ENCODE assay signal across 8 cellular contexts in genomic region chr9:23826120-23826629, GRCh38. TPM values are rescaled to one million over a fixed set of nuclear protein-coding genes. Genes with fewer than 3 reads are reported as not detected.
A peak's percentile ranks its signal among the peaks of the same experiment; 100 is the strongest.
DNase-seq lines count a peak whose midpoint lies in the region; ATAC-seq lines count a peak whose summit lies in the region.

ELAVL2 (minus strand) TSS chr9:23826240; CDS start chr9:23762234, 64,006 bp downstream.

- H2BK120ac ChIP-seq in trophoblast cell (ENCODE audit: insufficient read depth, low read length, poor library complexity), result no peak within 1 kb of the TSS

- H3K4me2 ChIP-seq in trophoblast cell (ENCODE audit: low read length), result peak within 1 kb of the TSS; percentile 61

- H3K18ac ChIP-seq in trophoblast cell (ENCODE audit: low read length), result no peak within 1 kb of the TSS

- no peak within 1 kb of the TSS for H3K14ac ChIP-seq in trophoblast cell (ENCODE audit: low read length)

- no peak within 1 kb of the TSS for H4K12ac ChIP-seq in trophoblast cell (ENCODE audit: low read depth, low read length)

- peak; percentile 49 for ATAC-seq in GM21576 (IDR thresholded peaks at IDR 0.05; ENCODE audit: unreplicated experiment)
- ATAC-seq in left ventricle myocardium superior, result peak; percentile 98
- ATAC-seq in HG02938 (IDR thresholded peaks at IDR 0.05; ENCODE audit: unreplicated experiment), result no peak

- H2BK12ac ChIP-seq in trophoblast cell (ENCODE audit: low read length), result no peak within 1 kb of the TSS

- peaks cover 4% of the 10 kb centered on the region for H3K9me3 ChIP-seq in trophoblast cell (ENCODE audit: insufficient read depth, low read depth, low read length)
- H3K9me3 ChIP-seq in MG63, result no peaks in the 10 kb centered on the region

- no peak within 1 kb of the TSS for H3K27ac ChIP-seq in trophoblast cell (ENCODE audit: low read depth, low read length)

- intact Hi-C loops in left ventricle myocardium superior (cut with micrococcal nuclease), result loop anchor here (10.0 kb wide), 1 partner anchor 141 kb away; no protein-coding TSS in a partner anchor

- H3K4me3 ChIP-seq in trophoblast cell (ENCODE audit: low read depth, low read length), result peak within 1 kb of the TSS; percentile 57
- no peak within 1 kb of the TSS for H3K4me3 ChIP-seq in MG63

- WGBS in trophoblast cell (ENCODE audit: extremely low coverage, insufficient coverage, insufficient read length), result no CpG with 5 or more reads among the region's 30 CpGs

- H4K91ac ChIP-seq in trophoblast cell (ENCODE audit: low read depth, low read length), result no peak within 1 kb of the TSS

- no peak within 1 kb of the TSS for H2BK5ac ChIP-seq in trophoblast cell (ENCODE audit: low read depth, low read length, poor library complexity)

- peaks cover 44% of the 10 kb centered on the region for H3K27me3 ChIP-seq in trophoblast cell (ENCODE audit: insufficient read depth, low read length)
- H3K27me3 ChIP-seq in MG63, result no peaks in the 10 kb centered on the region

- no peak within 1 kb of the TSS for H3K9ac ChIP-seq in trophoblast cell (ENCODE audit: low read length)

- no peaks in the 10 kb centered on the region for H3K79me1 ChIP-seq in trophoblast cell (ENCODE audit: low read length)

- no peak within 1 kb of the TSS for H2AFZ ChIP-seq in trophoblast cell (ENCODE audit: insufficient read depth, low read length, poor library complexity)

- H2AK5ac ChIP-seq in trophoblast cell (ENCODE audit: low read length), result no peak within 1 kb of the TSS

- H3K79me2 ChIP-seq in trophoblast cell (ENCODE audit: control insufficient read depth, insufficient read depth, low read length, poor library complexity), result no peaks in the 10 kb centered on the region

- H3K36me3 ChIP-seq in trophoblast cell (ENCODE audit: control insufficient read depth in 1 of 2, insufficient read depth in 2 of 2, low read length in 2 of 2), result no peaks in the 10 kb centered on the region
- H3K36me3 ChIP-seq in MG63, result no peaks in the 10 kb centered on the region

- no peak within 1 kb of the TSS for H3K4ac ChIP-seq in trophoblast cell (ENCODE audit: low read depth, low read length)

- no peak within 1 kb of the TSS for H3K23ac ChIP-seq in trophoblast cell (ENCODE audit: low read length)

- no peak within 1 kb of the TSS for H4K8ac ChIP-seq in trophoblast cell (ENCODE audit: low read depth, low read length)

- peaks cover 19 to 24% of the 10 kb centered on the region in 2 experiments for H3K4me1 ChIP-seq in trophoblast cell (ENCODE audit: control insufficient read depth in 1 of 2, insufficient read depth in 2 of 2, low read length in 2 of 2)

- DNase-seq in NCI-H774 (lab: John Stamatoyannopoulos, UW) (peak; percentile 99), astrocyte of the hippocampus (ENCODE audit: low read depth, low spot score) (peak; percentile 97), left ventricle myocardium superior (peak; percentile 84), trophoblast cell (no peak), MG63 (no peak), NCI-H2171 treated with DMSO at 0.1 percent for 48 hours (lab: John Stamatoyannopoulos, UW) (no peak)

RNA-seq across cellular contexts. Expression of gene ELAVL2, which starts in this region (rescaled TPM):
- not detected for total RNA-seq in left ventricle myocardium superior
- 5.5 and 6.0 TPM in 2 replicates for polyA plus RNA-seq in trophoblast cell (2013)
- total RNA-seq in MG63 (2014; rRNA removed; shearing (Covaris generic); ENCODE audit: low replicate concordance), result not detected in 2 replicates

Comparison
In these comparisons a context has a peak if more than half of its experiments do, and no peak if none do; other contexts are left out.
1. Peak in DNase-seq and ATAC-seq in left ventricle myocardium superior; RNA of the gene not detected or under 1 TPM.
2. DNase-seq: peak in NCI-H774 (single experiment) and astrocyte of the hippocampus (single experiment); none in trophoblast cell (0 of 2), MG63 (single experiment) and NCI-H2171 treated with DMSO at 0.1 percent for 48 hours (single experiment).